Comparison of ENCODE assay signal across 9 cellular contexts in the genomic region with DNA sequence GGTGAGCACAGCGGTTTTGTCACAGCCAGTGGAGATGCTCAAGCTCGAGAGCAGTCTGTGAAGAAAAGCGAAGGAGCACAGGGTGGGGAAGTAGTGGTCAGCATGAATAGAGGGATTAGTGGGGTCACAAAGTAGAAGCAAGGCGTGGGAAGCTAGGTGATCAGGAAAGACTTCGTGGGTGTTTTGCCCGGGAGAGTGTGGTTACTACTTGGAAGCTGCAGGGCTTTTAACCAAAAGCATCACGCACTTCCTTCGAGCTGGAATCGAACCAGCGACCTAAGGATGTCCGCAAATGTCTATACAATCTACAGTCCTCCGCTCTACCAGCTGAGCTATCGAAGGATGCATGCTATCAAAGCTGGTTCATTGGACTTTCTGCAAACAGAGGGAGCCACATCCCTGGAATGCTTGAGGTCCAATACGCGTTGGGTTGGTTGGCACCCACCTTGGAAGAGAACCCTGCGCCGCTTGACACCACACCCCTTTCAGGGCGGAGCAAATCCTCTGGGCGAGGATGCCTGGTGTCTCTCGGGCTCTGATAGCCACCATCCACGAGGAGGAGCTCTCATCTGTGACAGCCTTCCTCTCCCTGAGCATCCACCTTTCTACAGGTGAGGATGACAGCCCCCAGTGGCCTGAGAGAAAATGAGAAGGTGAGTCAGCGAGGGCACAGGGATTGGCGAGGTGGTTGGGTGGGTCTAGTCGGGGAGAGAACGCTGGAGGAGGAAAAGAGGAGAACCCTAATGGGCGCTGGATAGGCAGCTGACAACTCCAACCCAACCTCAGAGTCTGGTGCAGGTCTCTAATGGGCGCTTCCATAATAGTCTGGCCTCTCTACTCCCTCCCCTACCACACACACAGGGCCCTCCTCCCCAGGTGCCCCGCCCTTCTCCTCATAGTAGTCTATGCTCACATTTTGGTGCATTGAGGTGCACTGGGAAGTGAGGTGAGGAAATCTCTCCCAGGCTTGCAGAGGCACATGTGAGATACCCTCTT. TPM values are rescaled to one million over a fixed set of nuclear protein-coding genes. Genes with fewer than 3 reads are reported as not detected.
DNase-seq lines count a peak whose midpoint lies in the region; ATAC-seq, FAIRE-seq and TF ChIP-seq lines count a peak whose summit lies in the region.
"Had no signal": no experiment of that assay in that cellular context is flagged by ENCODE, and none has a peak within 500 bp of the region (broad histone marks: within the 10 kb centered on the region; RNA-seq: fewer than 3 reads in every experiment).

No MANE protein-coding gene starts in this region.

- H3K27me3 ChIP-seq in keratinocyte (ENCODE audit: control insufficient read depth, extremely low read depth, insufficient read depth, low read length) (peaks cover 9% of the 10 kb centered on the region), WERI-Rb-1 (ENCODE audit: insufficient read depth, low read depth, severe bottlenecking) (peaks cover 85% of the 10 kb centered on the region)

- H2AFZ ChIP-seq in keratinocyte (ENCODE audit: control insufficient read depth, low read length) = peak overlapping the region; percentile 54

- TF ChIP-seq CTCF in keratinocyte (optimal IDR thresholded peaks at IDR 0.05 in 1 of 3, IDR thresholded peaks at IDR 0.05 in 1 of 3, conservative IDR thresholded peaks at IDR 0.05 in 1 of 3; ENCODE audit: extremely low read depth in 1 of 3, insufficient read depth in 2 of 3, low read length in 3 of 3) (peak; percentile 70 to 82 (median 79)), WERI-Rb-1 (IDR thresholded peaks at IDR 0.05; ENCODE audit: low read depth, low read length) (no peak), mesothelial cell of epicardium (IDR thresholded peaks at IDR 0.05; ENCODE audit: unreplicated experiment) (no peak)

- peak; percentile 35 for DNase-seq in DMS 273 treated with DMSO at 0.1 percent for 48 hours (lab: John Stamatoyannopoulos, UW)
- peak; percentile 88 for DNase-seq in HPDE6-E6E7 (ENCODE audit: extremely low spot score)
- DNase-seq in activated T-cell treated with anti-CD3 and anti-CD28 coated beads, Interleukin-2, amount 50 U/mL, for 4 hours = peak; percentile 18
- peak; percentile 76 for DNase-seq in keratinocyte (ENCODE audit: low read depth, low spot score)
- DNase-seq in C1 segment of cervical spinal cord (lab: John Stamatoyannopoulos, UW) = no peak
- DNase-seq in NCI-H446 treated with DMSO at 0.1 percent for 48 hours (lab: John Stamatoyannopoulos, UW) = no peak
- no peak for DNase-seq in WERI-Rb-1
- DNase-seq in mesothelial cell of epicardium (ENCODE audit: low spot score in 2 of 2, unreplicated experiment in 2 of 2) = no peak

- peak overlapping the region; percentile 58 for H3K4me2 ChIP-seq in keratinocyte (ENCODE audit: control insufficient read depth, extremely low read depth, insufficient read depth, low read depth, low read length)

- no peaks in the 10 kb centered on the region for H3K36me3 Mint-ChIP-seq in activated T-cell treated with anti-CD3 and anti-CD28 coated beads, Interleukin-2, amount 50 U/mL, for 4 hours (ENCODE audit: insufficient read depth)
- H3K36me3 Mint-ChIP-seq in mesothelial cell of epicardium = no peaks in the 10 kb centered on the region

- H3K36me3 ChIP-seq in keratinocyte (ENCODE audit: control insufficient read depth in 2 of 2, extremely low read depth in 1 of 2, insufficient read depth in 2 of 2, low read length in 2 of 2) = no peaks in the 10 kb centered on the region
- H3K36me3 ChIP-seq in WERI-Rb-1 = no peaks in the 10 kb centered on the region

- peak; percentile 26 for FAIRE-seq in keratinocyte (lab: Jason Lieb, UNC)

- H3K4me1 Mint-ChIP-seq in activated T-cell treated with anti-CD3 and anti-CD28 coated beads, Interleukin-2, amount 50 U/mL, for 4 hours (ENCODE audit: low read depth) = peaks cover 28% of the 10 kb centered on the region
- H3K4me1 Mint-ChIP-seq in mesothelial cell of epicardium = peaks cover 10% of the 10 kb centered on the region

- H4K20me1 ChIP-seq in keratinocyte (ENCODE audit: control insufficient read depth, extremely low read depth, insufficient read depth, low read length) = no peaks in the 10 kb centered on the region

- dilution Hi-C loops in keratinocyte (cut with MboI; ENCODE audit: extremely low pct_ligation_motif_present, low sequenced_read_pairs) = no loop called here

- H3K4me3 Mint-ChIP-seq in activated T-cell treated with anti-CD3 and anti-CD28 coated beads, Interleukin-2, amount 50 U/mL, for 4 hours = no peak overlapping the region
- H3K4me3 Mint-ChIP-seq in mesothelial cell of epicardium = no peak overlapping the region

- no peaks in the 10 kb centered on the region for H3K79me2 ChIP-seq in keratinocyte (ENCODE audit: control insufficient read depth, insufficient read depth, low read length)

- H3K27ac ChIP-seq in keratinocyte (ENCODE audit: control insufficient read depth, insufficient read depth, low read length) = no peak overlapping the region
- no peak overlapping the region for H3K27ac ChIP-seq in WERI-Rb-1

- H3K4me1 ChIP-seq in keratinocyte (ENCODE audit: control insufficient read depth, extremely low read depth, insufficient read depth, low read length) = no peaks in the 10 kb centered on the region

- H3K4me3 ChIP-seq in keratinocyte (ENCODE audit: control insufficient read depth in 2 of 3, extremely low read depth in 1 of 3, insufficient read depth in 2 of 3, low read depth in 1 of 3, low read length in 3 of 3) (peak overlapping the region; percentile 8 to 41 (median 29)), WERI-Rb-1 (ENCODE audit: low read depth, low read length) (no peak overlapping the region)

- no peaks in the 10 kb centered on the region for H3K9me1 ChIP-seq in keratinocyte (ENCODE audit: control insufficient read depth, extremely low read depth, insufficient read depth, low read length)

- H3K27ac Mint-ChIP-seq in mesothelial cell of epicardium = no peak overlapping the region

- peaks cover 64% of the 10 kb centered on the region for H3K27me3 Mint-ChIP-seq in activated T-cell treated with anti-CD3 and anti-CD28 coated beads, Interleukin-2, amount 50 U/mL, for 4 hours (ENCODE audit: low read depth)
- peaks cover 99% of the 10 kb centered on the region for H3K27me3 Mint-ChIP-seq in mesothelial cell of epicardium (ENCODE audit: low read depth)

- ATAC-seq in activated T-cell treated with anti-CD3 and anti-CD28 coated beads, Interleukin-2, amount 50 U/mL, for 4 hours = peak; percentile 44 to 49

- H3K9me3 ChIP-seq in keratinocyte (ENCODE audit: control insufficient read depth, low read depth, low read length) (no peaks in the 10 kb centered on the region), WERI-Rb-1 (ENCODE audit: severe bottlenecking) (peaks cover 2% of the 10 kb centered on the region)

- H3K9ac ChIP-seq in keratinocyte (ENCODE audit: control insufficient read depth, extremely low read depth, insufficient read depth, low read length) = no peak overlapping the region

- H3K9me3 Mint-ChIP-seq in activated T-cell treated with anti-CD3 and anti-CD28 coated beads, Interleukin-2, amount 50 U/mL, for 4 hours = no peaks in the 10 kb centered on the region
- H3K9me3 Mint-ChIP-seq in mesothelial cell of epicardium = no peaks in the 10 kb centered on the region

RNA-seq across cellular contexts. Expression of gene OR6S1, which starts 16.0 kb away (rescaled TPM):
- total RNA-seq in activated T-cell treated with anti-CD3 and anti-CD28 coated beads, Interleukin-2, amount 50 U/mL, for 4 hours = not detected
- polyA plus RNA-seq in keratinocyte = not detected in 3 replicates
- not detected for polyA plus RNA-seq in keratinocyte (2011; ENCODE audit: low read depth)
- not detected in 2 replicates for polyA plus RNA-seq in keratinocyte (2011; cell fraction: cytosol; rRNA removed)
- not detected in 2 replicates for polyA plus RNA-seq in keratinocyte (2011; cell fraction: nucleus; rRNA removed)
- not detected in 2 replicates for polyA plus RNA-seq in keratinocyte (2012; ENCODE audit: low replicate concordance)
- polyA minus RNA-seq in keratinocyte = not detected in 3 replicates
- polyA minus RNA-seq in keratinocyte (2011; cell fraction: cytosol; rRNA and poly(A)+ RNA removed) = not detected
- not detected in 2 replicates for polyA minus RNA-seq in keratinocyte (2011; cell fraction: nucleus; rRNA and poly(A)+ RNA removed)
- not detected in 3 replicates for total RNA-seq in mesothelial cell of epicardium
- total RNA-seq: glomerular endothelial cell had no signal

RNA-seq across cellular contexts. Expression of gene RNASE4, which starts 26.8 kb away (rescaled TPM):
- total RNA-seq in activated T-cell treated with anti-CD3 and anti-CD28 coated beads, Interleukin-2, amount 50 U/mL, for 4 hours = under 1 TPM; 0.08 to 0.18 (median 0.15) TPM
- 5.5 to 12.8 TPM (median 9.5 TPM) in 3 replicates for polyA plus RNA-seq in keratinocyte
- polyA plus RNA-seq in keratinocyte (2011; ENCODE audit: low read depth) = 3.5 TPM
- 4.5 and 6.7 TPM in 2 replicates for polyA plus RNA-seq in keratinocyte (2011; cell fraction: cytosol; rRNA removed)
- 12.6 and 16.3 TPM in 2 replicates for polyA plus RNA-seq in keratinocyte (2011; cell fraction: nucleus; rRNA removed)
- polyA plus RNA-seq in keratinocyte (2012; ENCODE audit: low replicate concordance) = 3.5 and 7.1 TPM in 2 replicates
- 1.7 to 6.6 TPM (median 5.3 TPM) in 3 replicates for polyA minus RNA-seq in keratinocyte
- not detected for polyA minus RNA-seq in keratinocyte (2011; cell fraction: cytosol; rRNA and poly(A)+ RNA removed)
- polyA minus RNA-seq in keratinocyte (2011; cell fraction: nucleus; rRNA and poly(A)+ RNA removed) = 3.7 and 4.8 TPM in 2 replicates
- 4.6 to 6.2 TPM (median 5.3 TPM) in 3 replicates for total RNA-seq in mesothelial cell of epicardium

RNA-seq across cellular contexts. Expression of gene ANG, which starts 31.1 kb away (rescaled TPM):
- under 1 TPM in 1 of 3 donors, not detected in 2; 0.19 TPM for total RNA-seq in activated T-cell treated with anti-CD3 and anti-CD28 coated beads, Interleukin-2, amount 50 U/mL, for 4 hours
- polyA plus RNA-seq in keratinocyte = 3.7 to 4.4 TPM (median 4.0 TPM) in 3 replicates
- polyA plus RNA-seq in keratinocyte (2011; ENCODE audit: low read depth) = 1.1 TPM
- polyA plus RNA-seq in keratinocyte (2011; cell fraction: cytosol; rRNA removed) = 2.3 and 3.0 TPM in 2 replicates
- polyA plus RNA-seq in keratinocyte (2011; cell fraction: nucleus; rRNA removed) = 4.1 and 5.8 TPM in 2 replicates
- polyA plus RNA-seq in keratinocyte (2012; ENCODE audit: low replicate concordance) = 3.0 and 9.3 TPM in 2 replicates
- 1.9 to 4.0 TPM (median 2.3 TPM) in 3 replicates for polyA minus RNA-seq in keratinocyte
- 3.6 TPM for polyA minus RNA-seq in keratinocyte (2011; cell fraction: cytosol; rRNA and poly(A)+ RNA removed)
- 0.95 and 1.1 TPM in 2 replicates for polyA minus RNA-seq in keratinocyte (2011; cell fraction: nucleus; rRNA and poly(A)+ RNA removed)
- 3.7 to 5.4 TPM (median 3.8 TPM) in 3 replicates for total RNA-seq in mesothelial cell of epicardium

Comparison
In these comparisons a context has a peak if more than half of its experiments do, and no peak if none do; other contexts are left out.
1. DNase-seq: peak in DMS 273 treated with DMSO at 0.1 percent for 48 hours (single experiment), HPDE6-E6E7 (single experiment), activated T-cell treated with anti-CD3 and anti-CD28 coated beads, Interleukin-2, amount 50 U/mL, for 4 hours (single experiment) and keratinocyte (single experiment); none in C1 segment of cervical spinal cord (0 of 14), NCI-H446 treated with DMSO at 0.1 percent for 48 hours (single experiment), WERI-Rb-1 (single experiment) and mesothelial cell of epicardium (0 of 2).
2. CTCF ChIP-seq: peak in keratinocyte (3 of 3); none in WERI-Rb-1 (single experiment) and mesothelial cell of epicardium (single experiment).